7 cellular contexts compared by ENCODE assay signal in genomic region chr2:190216829-190217228, GRCh38.
DNase-seq lines count a peak whose midpoint lies in the region; ATAC-seq, FAIRE-seq and TF ChIP-seq lines count a peak whose summit lies in the region.

No MANE protein-coding gene starts in this region.

- ATAC-seq in GM18907 (IDR thresholded peaks at IDR 0.05; ENCODE audit: unreplicated experiment): peak; percentile 60
- ATAC-seq in GM12878: no peak; the same call in 2 of the 3 replicates
- no peak for ATAC-seq in psoas muscle
- ATAC-seq in GM18873 (IDR thresholded peaks at IDR 0.05; ENCODE audit: low FRiP score, unreplicated experiment): no peak

- TF ChIP-seq EP300 in GM12878 (IDR thresholded peaks at IDR 0.05; ENCODE audit: borderline replicate concordance in 1 of 2, control insufficient read depth in 1 of 2, low read depth in 2 of 2, low read length in 2 of 2) (no peak), tibial nerve (IDR thresholded peaks at IDR 0.05) (no peak)

- SMC1A ChIA-PET in GM12878 (lab: Charles Lee; ENCODE audit: uncharacterized antibody, unreplicated experiment): interaction anchor here (1.1 kb wide), 1 partner anchor 28 kb away, joined by 3 read pairs; no protein-coding TSS in a partner anchor

- peak; percentile 16 for DNase-seq in NCI-H187 treated with DMSO at 0.1 percent for 48 hours (lab: John Stamatoyannopoulos, UW)
- no peak for DNase-seq in GM12878 (ENCODE audit: low read depth, low spot score)
- DNase-seq in psoas muscle: peak; percentile 24 to 56
- DNase-seq in tibial nerve (ENCODE audit: low spot score in 2 of 2): no peak
- DNase-seq in AML-193 (lab: John Stamatoyannopoulos, UW): no peak

- in situ Hi-C loops in GM12878 (cut with MboI): no loop called here

- RAD21 ChIA-PET in GM12878 (lab: Charles Lee; ENCODE audit: unreplicated experiment): interaction anchor here (1.3 kb wide), 1 partner anchor 128 kb away, joined by 3 read pairs; no protein-coding TSS in a partner anchor

- peaks cover 0 to 5% of the 10 kb centered on the region in 2 experiments; a peak in 1 of 4 replicates for H3K36me3 ChIP-seq in GM12878 (ENCODE audit: control insufficient read depth in 2 of 2, insufficient read depth in 2 of 2, low read length in 1 of 2)
- H3K36me3 ChIP-seq in psoas muscle (ENCODE audit: insufficient read depth in 1 of 2, low read depth in 1 of 2): peaks cover 0 to 33% of the 10 kb centered on the region in 2 donors
- peaks cover 0 to 36% (median 0%) of the 10 kb centered on the region in 3 donors for H3K36me3 ChIP-seq in tibial nerve

- no peak overlapping the region for H3K4me2 ChIP-seq in GM12878 (ENCODE audit: control insufficient read depth, insufficient read depth)

- 79% methylated on average over 3 of the region's 3 CpGs for WGBS in GM12878 (ENCODE audit: insufficient coverage, insufficient replicate concordance, low lambda C conversion rate, missing lambda C conversion rate)
- 53 to 87% (median 62%) methylated on average over 3 of the region's 3 CpGs for WGBS in psoas muscle, 3 donors
- WGBS in tibial nerve, 2 donors: 59 to 63% methylated on average over 3 of the region's 3 CpGs

- intact Hi-C loops in GM12878 (cut with micrococcal nuclease; ENCODE audit: unreplicated experiment): no loop called here
- intact Hi-C loops in psoas muscle (cut with DNase I): no loop called here

- TF ChIP-seq POLR2A in GM12878 (IDR thresholded peaks at IDR 0.05; ENCODE audit: low read depth, low read length) (no peak), tibial nerve (IDR thresholded peaks at IDR 0.05) (no peak)

- no peak for FAIRE-seq in GM12878 (lab: Jason Lieb, UNC)

- POLR2A ChIA-PET in GM12878 (lab: Charles Lee): no interaction called here

- H3K4me1 ChIP-seq in GM12878 (ENCODE audit: control insufficient read depth, insufficient read depth, low read length) (no peaks in the 10 kb centered on the region), psoas muscle (no peaks in the 10 kb centered on the region), tibial nerve (peaks cover 0 to 35% (median 10%) of the 10 kb centered on the region in 4 donors)

- no peaks in the 10 kb centered on the region for H3K9me3 ChIP-seq in GM12878 (replicated peaks; ENCODE audit: control insufficient read depth, insufficient read depth, low read length)
- H3K9me3 ChIP-seq in psoas muscle: no peaks in the 10 kb centered on the region
- no peaks in the 10 kb centered on the region for H3K9me3 ChIP-seq in tibial nerve

- H3K9ac ChIP-seq in GM12878 (ENCODE audit: control insufficient read depth, insufficient read depth, low read length): no peak overlapping the region

- no peak overlapping the region for H3K27ac ChIP-seq in GM12878 (ENCODE audit: control insufficient read depth, insufficient read depth)
- H3K27ac ChIP-seq in psoas muscle: no peak overlapping the region
- peak overlapping the region in 1 of 4 donors; percentile 40 for H3K27ac ChIP-seq in tibial nerve

- TF ChIP-seq CTCF in GM12878 (IDR thresholded peaks at IDR 0.05 in 2 of 3, conservative IDR thresholded peaks at IDR 0.05 in 1 of 3; ENCODE audit: control insufficient read depth in 2 of 3, extremely low read depth in 1 of 3, insufficient read depth in 1 of 3, low read depth in 3 of 3, low read length in 3 of 3) (no peak), psoas muscle (IDR thresholded peaks at IDR 0.05) (no peak), tibial nerve (IDR thresholded peaks at IDR 0.05) (no peak)

- H3K27me3 ChIP-seq in GM12878 (replicated peaks in 1 of 2; ENCODE audit: control insufficient read depth in 2 of 2, insufficient read depth in 2 of 2, low read length in 1 of 2) (no peaks in the 10 kb centered on the region), psoas muscle (ENCODE audit: insufficient read depth in 3 of 3, low read length in 2 of 3) (no peaks in the 10 kb centered on the region), tibial nerve (no peaks in the 10 kb centered on the region)

- H2AFZ ChIP-seq in GM12878 (ENCODE audit: control insufficient read depth, low read depth, low read length): no peak overlapping the region

- H3K79me2 ChIP-seq in GM12878 (ENCODE audit: control insufficient read depth, insufficient read depth, low read length): no peaks in the 10 kb centered on the region

- TF ChIP-seq RAD21 in GM12878 (IDR thresholded peaks at IDR 0.05; ENCODE audit: insufficient read depth, low read depth, low read length): no peak

- no peak overlapping the region for H3K4me3 ChIP-seq in GM12878
- H3K4me3 ChIP-seq in psoas muscle: no peak overlapping the region
- no peak overlapping the region for H3K4me3 ChIP-seq in tibial nerve

- no TSS peak for BruUV-seq in GM12878 (replicated peaks; lab: Mats Ljungman, UMichigan)

- CTCF ChIA-PET in GM12878 (lab: Yijun Ruan, JAX): interaction anchor here (1.0 kb wide), 1 partner anchor 9 kb away, joined by 3 read pairs; no protein-coding TSS in a partner anchor

- H4K20me1 ChIP-seq in GM12878 (ENCODE audit: control insufficient read depth, insufficient read depth): no peaks in the 10 kb centered on the region

TF ChIP-seq in GM12878, 131 proteins besides CTCF, POLR2A, EP300 and RAD21:
- TF ChIP-seq SMAD1 (IDR thresholded peaks at IDR 0.05; ENCODE audit: low read depth, partially characterized antibody) (peak; percentile 31), TBL1XR1 (IDR thresholded peaks at IDR 0.05; ENCODE audit: low read depth, low read length) (no peak), LARP7 (IDR thresholded peaks at IDR 0.05) (no peak), NRF1 (conservative IDR thresholded peaks at IDR 0.05; ENCODE audit: low read depth, low read length) (no peak), POLR2AphosphoS5 (IDR thresholded peaks at IDR 0.05; ENCODE audit: low read length) (no peak)
TF ChIP-seq in GM12878: peak in this region for 1.

Comparison
In these comparisons a context has a peak if more than half of its experiments do, and no peak if none do; other contexts are left out.
1. DNase-seq: peak in NCI-H187 treated with DMSO at 0.1 percent for 48 hours (single experiment) and psoas muscle (2 of 2); none in GM12878 (single experiment), tibial nerve (0 of 2) and AML-193 (0 of 2).